ENCODE assay signal across 8 cellular contexts in the genomic region with DNA sequence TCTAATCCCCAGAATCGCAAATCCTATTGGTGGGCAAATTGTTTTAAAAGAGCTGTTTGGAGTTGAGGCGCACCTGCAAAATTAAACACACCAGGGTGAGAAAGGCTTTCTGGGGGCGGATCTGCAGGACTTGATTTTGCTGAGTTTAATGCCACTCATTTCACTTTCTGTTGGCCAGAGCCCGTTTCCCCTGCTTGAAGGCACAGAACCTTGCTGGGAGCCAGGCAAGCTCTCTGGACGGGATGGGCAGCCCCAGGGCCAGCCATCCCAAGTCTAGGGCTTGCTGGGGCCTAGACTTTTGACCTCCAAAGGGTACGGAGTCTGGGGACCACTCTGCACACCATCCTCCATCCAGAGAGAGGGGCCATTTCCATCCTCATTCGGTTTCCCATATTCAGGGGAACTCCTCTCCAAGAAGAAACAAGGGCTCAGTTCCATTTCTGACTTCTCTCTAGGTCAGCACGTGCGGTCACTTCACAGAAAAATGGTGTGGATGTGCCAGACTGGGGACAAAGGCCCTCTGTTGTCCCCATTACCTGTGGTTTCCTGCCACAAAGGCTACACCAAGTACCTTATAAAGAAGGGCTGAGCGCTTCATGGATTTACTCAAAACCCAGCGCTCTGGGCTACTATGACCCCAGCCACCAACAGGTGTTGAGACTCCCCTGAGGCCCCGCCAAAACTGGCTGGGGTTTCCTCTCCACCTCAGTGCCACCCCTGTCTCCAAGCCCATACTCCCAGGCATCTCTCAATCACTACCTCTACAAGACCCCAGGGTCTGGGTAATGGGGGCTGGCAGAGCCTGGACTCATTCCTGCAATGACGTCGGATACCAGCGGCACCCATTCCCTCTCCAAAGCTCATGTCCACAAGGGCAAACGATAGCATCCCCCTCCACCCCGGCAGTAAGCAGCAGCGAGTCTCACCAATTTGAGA.
DNase-seq lines count a peak whose midpoint lies in the region; ATAC-seq and TF ChIP-seq lines count a peak whose summit lies in the region.

No MANE protein-coding gene starts in this region.

- H3K27me3 ChIP-seq in mammary epithelial cell (ENCODE audit: insufficient read depth, low read length): no peaks in the 10 kb centered on the region
- H3K27me3 ChIP-seq in right lobe of liver: no peaks in the 10 kb centered on the region
- no peaks in the 10 kb centered on the region for H3K27me3 ChIP-seq in upper lobe of right lung

- no peak overlapping the region for H3K4me2 ChIP-seq in mammary epithelial cell (ENCODE audit: insufficient read depth, low read depth, low read length)

- no peaks in the 10 kb centered on the region for H3K27me3 Mint-ChIP-seq in MCF 10A (ENCODE audit: insufficient read depth, unreplicated experiment)

- dilution Hi-C loops in mammary epithelial cell (cut with HindIII; ENCODE audit: low sequenced_read_pairs): no loop called here

- TF ChIP-seq CTCF in MCF 10A (IDR thresholded peaks at IDR 0.05; ENCODE audit: unreplicated experiment) (no peak), mammary epithelial cell (conservative IDR thresholded peaks at IDR 0.05 in 1 of 2, IDR thresholded peaks at IDR 0.05 in 1 of 2; ENCODE audit: extremely low read depth in 1 of 2, insufficient read depth in 1 of 2, low read depth in 1 of 2, low read length in 2 of 2) (no peak), right lobe of liver (IDR thresholded peaks at IDR 0.05) (no peak), upper lobe of right lung (IDR thresholded peaks at IDR 0.05) (no peak)

- no peaks in the 10 kb centered on the region for H3K36me3 Mint-ChIP-seq in MCF 10A (ENCODE audit: insufficient read depth, unreplicated experiment)

- H3K9me3 Mint-ChIP-seq in MCF 10A (ENCODE audit: unreplicated experiment): peaks cover 5% of the 10 kb centered on the region

- H3K27ac ChIP-seq in mammary epithelial cell (ENCODE audit: insufficient read depth, low read depth, low read length) (no peak overlapping the region), right lobe of liver (peak overlapping the region; percentile 99), upper lobe of right lung (peak overlapping the region; percentile 98), caudate nucleus (ENCODE audit: low read depth, low read length) (no peak overlapping the region)

- intact Hi-C loops in MCF 10A (cut with micrococcal nuclease): loop anchor here (2.0 to 10.0 kb wide), 3 partner anchors 41 to 277 kb away; no protein-coding TSS in a partner anchor
- intact Hi-C loops in mammary epithelial cell (cut with micrococcal nuclease): loop anchor here (10.0 kb wide), 1 partner anchor 83 kb away; no protein-coding TSS in a partner anchor
- intact Hi-C loops in right lobe of liver (cut with DNase I): loop anchor here (10.0 kb wide), 2 partner anchors 197 to 233 kb away; a partner anchor contains a TSS
- intact Hi-C loops in upper lobe of right lung (cut with DNase I): no loop called here

- TF ChIP-seq POLR2A in right lobe of liver (IDR thresholded peaks at IDR 0.05): no peak

- no peak overlapping the region for H3K4me3 Mint-ChIP-seq in MCF 10A (ENCODE audit: unreplicated experiment)

- ATAC-seq in right lobe of liver (no peak), upper lobe of right lung (no peak)

- CTCF ChIA-PET in MCF 10A (lab: Yijun Ruan, JAX) (interaction anchor here (0.6 to 1.9 kb wide), 6 partner anchors 9 to 426 kb away, joined by 3 to 7 read pairs (median 4); no protein-coding TSS in a partner anchor), mammary epithelial cell (lab: Charles Lee; ENCODE audit: low non-redundant PET) (interaction anchor here (0.6 kb wide), 1 partner anchor 242 kb away, joined by 5 read pairs; no protein-coding TSS in a partner anchor)

- in situ Hi-C loops in mammary epithelial cell (cut with MboI; ENCODE audit: low sequenced_read_pairs in 2 of 2): no loop called here

- peaks cover 26% of the 10 kb centered on the region for H3K4me1 ChIP-seq in mammary epithelial cell (ENCODE audit: insufficient read depth, low read length)
- peaks cover 0 to 32% (median 14%) of the 10 kb centered on the region in 4 donors for H3K4me1 ChIP-seq in right lobe of liver
- peaks cover 43% of the 10 kb centered on the region for H3K4me1 ChIP-seq in upper lobe of right lung

- POLR2A ChIA-PET in MCF 10A (lab: Yijun Ruan, JAX): interaction anchor here (0.8 to 12.1 kb wide), 14 partner anchors 8 to 271 kb away, joined by 3 to 110 read pairs (median 4); no protein-coding TSS in a partner anchor

- WGBS in mammary epithelial cell (ENCODE audit: low coverage, missing lambda C conversion rate): 92% methylated on average over 16 of the region's 18 CpGs
- 86% methylated on average over 11 of the region's 18 CpGs for WGBS in right lobe of liver (ENCODE audit: insufficient coverage, low coverage, low lambda C conversion rate, missing lambda C conversion rate)

- H2AFZ ChIP-seq in mammary epithelial cell (ENCODE audit: low read depth, low read length): no peak overlapping the region

- H3K9me3 ChIP-seq in mammary epithelial cell (replicated peaks; ENCODE audit: insufficient read depth, low read length) (no peaks in the 10 kb centered on the region), right lobe of liver (no peaks in the 10 kb centered on the region), upper lobe of right lung (no peaks in the 10 kb centered on the region)

- DNase-seq in MCF 10A (ENCODE audit: unreplicated experiment): no peak
- no peak for DNase-seq in mammary epithelial cell
- DNase-seq in SW480 (ENCODE audit: low spot score): peak; percentile 66
- peak in 1 of 3 donors; percentile 41 for DNase-seq in right lobe of liver
- no peak for DNase-seq in upper lobe of right lung
- DNase-seq in caudate nucleus (lab: John Stamatoyannopoulos, UW): no peak
- DNase-seq in NOMO-1 treated with DMSO at 0.1 percent for 48 hours (lab: John Stamatoyannopoulos, UW; ENCODE audit: unreplicated experiment): no peak
- DNase-seq in NCI-H2107 (lab: John Stamatoyannopoulos, UW): no peak

- no peak overlapping the region for H3K4me3 ChIP-seq in mammary epithelial cell (replicated peaks in 1 of 3; ENCODE audit: insufficient read depth in 1 of 3, low read depth in 2 of 3, low read length in 3 of 3)
- no peak overlapping the region for H3K4me3 ChIP-seq in right lobe of liver
- no peak overlapping the region for H3K4me3 ChIP-seq in upper lobe of right lung

- H4K20me1 ChIP-seq in mammary epithelial cell (ENCODE audit: insufficient read depth, low read length): no peaks in the 10 kb centered on the region

- BruUV-seq in MCF 10A (replicated peaks; lab: Mats Ljungman, UMichigan): no TSS peak
- no TSS peak for BruUV-seq in mammary epithelial cell (replicated peaks; lab: Mats Ljungman, UMichigan)

- H3K9ac ChIP-seq in mammary epithelial cell (ENCODE audit: insufficient read depth, low read length): no peak overlapping the region

- H3K36me3 ChIP-seq in mammary epithelial cell (ENCODE audit: insufficient read depth, low read length): no peaks in the 10 kb centered on the region
- no peaks in the 10 kb centered on the region for H3K36me3 ChIP-seq in right lobe of liver
- no peaks in the 10 kb centered on the region for H3K36me3 ChIP-seq in upper lobe of right lung

- peak overlapping the region; percentile 81 for H3K27ac Mint-ChIP-seq in MCF 10A (ENCODE audit: low read depth, unreplicated experiment)

- no peaks in the 10 kb centered on the region for H3K79me2 ChIP-seq in mammary epithelial cell (ENCODE audit: insufficient read depth, low read length)

- H3K4me1 Mint-ChIP-seq in MCF 10A (ENCODE audit: insufficient read depth, unreplicated experiment): peaks cover 16% of the 10 kb centered on the region

Comparison
In these comparisons a context has a peak if more than half of its experiments do, and no peak if none do; other contexts are left out.
1. H3K27ac ChIP-seq: peak in right lobe of liver (3 of 3) and upper lobe of right lung (single experiment); none in mammary epithelial cell (single experiment) and caudate nucleus (single experiment).